Comparison of ENCODE assay signal across 1 cellular context in genomic region chr16:11201498-11202259, GRCh38.
A peak's percentile ranks its signal among the peaks of the same experiment; 100 is the strongest.
TF ChIP-seq lines count a peak whose summit lies in the region.

No MANE protein-coding gene starts in this region.

TF ChIP-seq in K562, 482 proteins besides CTCF, POLR2A, EP300 and RAD21 (continued from another document):
- TF ChIP-seq CHAMP1 (IDR thresholded peaks at IDR 0.05) (no peak), TGIF2 (CRISPR knock-in tag; IDR thresholded peaks at IDR 0.05) (no peak), ZNF707 (CRISPR knock-in tag; conservative IDR thresholded peaks at IDR 0.05) (no peak), HBP1 (CRISPR knock-in tag; IDR thresholded peaks at IDR 0.05) (peak; percentile 77; the same call in 1 of the 2 replicates), ARID4B (CRISPR knock-in tag; IDR thresholded peaks at IDR 0.05) (no peak), CBFA2T3 (IDR thresholded peaks at IDR 0.05) (peak; percentile 80), SPI1 (IDR thresholded peaks at IDR 0.05; ENCODE audit: borderline replicate concordance, low read depth, low read length) (peak; percentile 71; the same call in 1 of the 2 replicates), HMBOX1 (IDR thresholded peaks at IDR 0.05) (no peak), ZNF431 (CRISPR knock-in tag; IDR thresholded peaks at IDR 0.05) (no peak), HDGF (IDR thresholded peaks at IDR 0.05) (no peak), ZBTB7A (IDR thresholded peaks at IDR 0.05; ENCODE audit: borderline replicate concordance, control insufficient read depth, low read depth, low read length) (peak; percentile 84; the same call in 1 of the 2 replicates), SMARCE1 (IDR thresholded peaks at IDR 0.05) (peak; percentile 94), CEBPG (CRISPR knock-in tag; IDR thresholded peaks at IDR 0.05) (no peak), CEBPG (tag; conservative IDR thresholded peaks at IDR 0.05 in 1 of 2, IDR thresholded peaks at IDR 0.05 in 1 of 2) (no peak), ZNF12 (CRISPR knock-in tag; IDR thresholded peaks at IDR 0.05) (no peak), SRSF1 (IDR thresholded peaks at IDR 0.05; ENCODE audit: low read depth, low read length) (no peak), PCBP2 (IDR thresholded peaks at IDR 0.05; ENCODE audit: low read depth, low read length, poor library complexity, severe bottlenecking) (no peak), NFE2 (IDR thresholded peaks at IDR 0.05; ENCODE audit: low read depth) (peak; percentile 97), SMAD3 (CRISPR knock-in tag; conservative IDR thresholded peaks at IDR 0.05) (no peak), SRF (CRISPR knock-in tag; IDR thresholded peaks at IDR 0.05) (no peak), ZNF121 (CRISPR knock-in tag; conservative IDR thresholded peaks at IDR 0.05) (no peak), KLF10 (CRISPR knock-in tag; IDR thresholded peaks at IDR 0.05) (no peak), ZNF668 (CRISPR knock-in tag; IDR thresholded peaks at IDR 0.05) (no peak), CBFA2T2 (conservative IDR thresholded peaks at IDR 0.05) (peak; percentile 72), BMI1 (IDR thresholded peaks at IDR 0.05; ENCODE audit: low read length) (no peak), CEBPZ (IDR thresholded peaks at IDR 0.05; ENCODE audit: borderline replicate concordance, low read depth, low read length) (no peak), MYC (IDR thresholded peaks at IDR 0.05; ENCODE audit: low read depth, low read length) (peak; percentile 68; the same call in 1 of the 2 replicates), MYC (CRISPR knock-in tag; IDR thresholded peaks at IDR 0.05; ENCODE audit: borderline replicate concordance, low read depth) (0 out of 2 replicates have a peak, but pooled peaks have one; percentile 26), HOXB6 (CRISPR knock-in tag; IDR thresholded peaks at IDR 0.05; ENCODE audit: borderline replicate concordance) (no peak), THRA (IDR thresholded peaks at IDR 0.05) (no peak), ZNF395 (CRISPR knock-in tag; IDR thresholded peaks at IDR 0.05) (no peak), PTTG1 (tag; IDR thresholded peaks at IDR 0.05; ENCODE audit: low read depth) (no peak), TAF1 (IDR thresholded peaks at IDR 0.05; ENCODE audit: control insufficient read depth, extremely low read depth, insufficient read depth, low read length, severe bottlenecking) (no peak), ZBTB8A (IDR thresholded peaks at IDR 0.05; ENCODE audit: partially characterized antibody) (no peak), ASH1L (IDR thresholded peaks at IDR 0.05; ENCODE audit: borderline replicate concordance, low read depth, partially characterized antibody) (no peak), FOSL1 (tag; conservative IDR thresholded peaks at IDR 0.05) (peak; percentile 99), ATF1 (CRISPR knock-in tag; IDR thresholded peaks at IDR 0.05) (peak; percentile 44), ATF1 (tag; IDR thresholded peaks at IDR 0.05) (peak; percentile 88), ZNF311 (CRISPR knock-in tag; IDR thresholded peaks at IDR 0.05) (no peak), E2F8 (IDR thresholded peaks at IDR 0.05; ENCODE audit: low read depth, partially characterized antibody) (peak; percentile 32), MAZ (CRISPR knock-in tag; conservative IDR thresholded peaks at IDR 0.05 in 1 of 2, IDR thresholded peaks at IDR 0.05 in 1 of 2) (peak; percentile 67 to 79), PHTF2 (CRISPR knock-in tag; IDR thresholded peaks at IDR 0.05) (no peak), ZNF384 (IDR thresholded peaks at IDR 0.05; ENCODE audit: low read depth, low read length) (no peak), CSDE1 (IDR thresholded peaks at IDR 0.05) (no peak), ATF2 (CRISPR knock-in tag; IDR thresholded peaks at IDR 0.05) (no peak)
